ENCODE assay signal across 1 cellular context in the genomic region with DNA sequence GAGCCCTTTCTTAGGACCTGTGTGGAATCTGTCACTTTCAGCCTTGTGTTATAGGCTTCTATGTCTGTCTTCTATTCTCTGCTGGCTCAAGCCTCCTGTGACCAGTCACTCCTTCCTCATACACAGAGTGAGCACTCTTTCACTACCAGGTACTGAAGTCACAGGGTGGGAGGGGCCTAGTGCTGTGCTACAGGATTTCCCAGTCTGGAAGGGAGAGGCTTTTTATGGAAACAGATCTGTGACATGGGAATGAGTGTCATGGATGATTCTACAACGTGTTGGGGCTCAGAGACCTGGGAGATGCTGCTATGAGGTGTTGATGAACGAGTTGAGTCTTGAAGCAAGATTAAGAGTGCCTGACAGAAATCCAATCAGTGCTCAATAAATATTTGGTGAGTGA.
TF ChIP-seq lines count a peak whose summit lies in the region.

No MANE protein-coding gene starts in this region.

TF ChIP-seq in K562, 482 proteins besides CTCF, POLR2A, EP300 and RAD21 (continued from another document):
- TF ChIP-seq, protein P1, sequence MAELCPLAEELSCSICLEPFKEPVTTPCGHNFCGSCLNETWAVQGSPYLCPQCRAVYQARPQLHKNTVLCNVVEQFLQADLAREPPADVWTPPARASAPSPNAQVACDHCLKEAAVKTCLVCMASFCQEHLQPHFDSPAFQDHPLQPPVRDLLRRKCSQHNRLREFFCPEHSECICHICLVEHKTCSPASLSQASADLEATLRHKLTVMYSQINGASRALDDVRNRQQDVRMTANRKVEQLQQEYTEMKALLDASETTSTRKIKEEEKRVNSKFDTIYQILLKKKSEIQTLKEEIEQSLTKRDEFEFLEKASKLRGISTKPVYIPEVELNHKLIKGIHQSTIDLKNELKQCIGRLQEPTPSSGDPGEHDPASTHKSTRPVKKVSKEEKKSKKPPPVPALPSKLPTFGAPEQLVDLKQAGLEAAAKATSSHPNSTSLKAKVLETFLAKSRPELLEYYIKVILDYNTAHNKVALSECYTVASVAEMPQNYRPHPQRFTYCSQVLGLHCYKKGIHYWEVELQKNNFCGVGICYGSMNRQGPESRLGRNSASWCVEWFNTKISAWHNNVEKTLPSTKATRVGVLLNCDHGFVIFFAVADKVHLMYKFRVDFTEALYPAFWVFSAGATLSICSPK (IDR thresholded peaks at IDR 0.05; ENCODE audit: borderline replicate concordance): no peak
- TF ChIP-seq, protein P2, sequence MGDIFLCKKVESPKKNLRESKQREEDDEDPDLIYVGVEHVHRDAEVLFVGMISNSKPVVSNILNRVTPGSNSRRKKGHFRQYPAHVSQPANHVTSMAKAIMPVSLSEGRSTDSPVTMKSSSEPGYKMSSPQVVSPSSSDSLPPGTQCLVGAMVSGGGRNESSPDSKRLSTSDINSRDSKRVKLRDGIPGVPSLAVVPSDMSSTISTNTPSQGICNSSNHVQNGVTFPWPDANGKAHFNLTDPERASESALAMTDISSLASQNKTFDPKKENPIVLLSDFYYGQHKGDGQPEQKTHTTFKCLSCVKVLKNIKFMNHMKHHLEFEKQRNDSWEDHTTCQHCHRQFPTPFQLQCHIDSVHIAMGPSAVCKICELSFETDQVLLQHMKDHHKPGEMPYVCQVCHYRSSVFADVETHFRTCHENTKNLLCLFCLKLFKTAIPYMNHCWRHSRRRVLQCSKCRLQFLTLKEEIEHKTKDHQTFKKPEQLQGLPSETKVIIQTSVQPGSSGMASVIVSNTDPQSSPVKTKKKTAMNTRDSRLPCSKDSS (IDR thresholded peaks at IDR 0.05; ENCODE audit: low read depth, partially characterized antibody): peak; percentile 11
- TF ChIP-seq ZNF224 (CRISPR knock-in tag; IDR thresholded peaks at IDR 0.05) (no peak), ZNF583 (CRISPR knock-in tag; IDR thresholded peaks at IDR 0.05) (no peak)
